In the genomic region with DNA sequence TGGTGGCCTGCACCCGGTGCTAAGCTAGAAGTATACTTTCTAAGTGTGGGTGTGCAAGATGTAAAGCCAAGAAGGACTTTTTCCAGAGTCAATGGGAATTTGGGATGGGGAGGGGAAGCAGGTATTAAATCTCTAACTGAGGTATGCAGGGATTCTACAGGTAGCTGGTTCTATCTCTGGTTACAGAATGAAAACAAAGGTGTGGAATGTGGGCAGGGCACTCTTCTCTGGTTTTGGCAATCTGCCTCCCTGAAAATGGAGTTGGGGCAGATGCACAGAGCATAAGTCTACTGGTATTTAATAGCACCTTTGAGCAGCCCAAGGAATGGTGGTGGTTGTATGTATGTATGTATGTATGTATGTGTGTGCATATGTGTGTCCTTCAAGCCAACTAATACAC, we compare ENCODE assay signal across 16 cellular contexts.
"Had no signal": no experiment of that assay in that cellular context is flagged by ENCODE, and none has a peak within 500 bp of the region (broad histone marks: within the 10 kb centered on the region; RNA-seq: fewer than 3 reads in every experiment).

No MANE protein-coding gene starts in this region.

- H3K27ac ChIP-seq: dorsolateral prefrontal cortex, esophagus squamous epithelium, ovary, WERI-Rb-1 had no signal

- H3K27me3 ChIP-seq: dorsolateral prefrontal cortex, esophagus squamous epithelium, ovary had no signal

- H3K36me3 ChIP-seq: esophagus squamous epithelium, ovary, WERI-Rb-1 had no signal

- ATAC-seq: activated CD8-positive, alpha-beta T cell treated with anti-CD3 and anti-CD28 coated beads, Interleukin-2, amount 10 ng/mL, durations not matched to agents 7 days and 5 days; left ventricle myocardium superior had no signal

- H3K27ac Mint-ChIP-seq: activated CD8-positive, alpha-beta T cell treated with anti-CD3 and anti-CD28 coated beads, Interleukin-2, amount 10 ng/mL, durations not matched to agents 7 days and 5 days; activated T-helper 1 cell treated with anti-CD3 and anti-CD28 coated beads, Interleukin-12 subunit alpha, Interleukin-12 subunit beta, Interleukin-2, Interleukin-4 antibody, amounts not matched to agents 30 ng/mL and 10 ng/mL and 1 ng/mL, durations not matched to agents 14 hours and 24 hours and 36 hours; stimulated activated naive CD8-positive, alpha-beta T cell treated with anti-CD3 and anti-CD28 coated beads, Interleukin-15, Interleukin-2, amounts not matched to agents 100 ng/mL and 50 ng/mL, for 24 hours had no signal

- DNase-seq: activated CD4-positive, alpha-beta T cell treated with anti-CD3 and anti-CD28 coated beads for 48 hours; activated CD8-positive, alpha-beta T cell treated with anti-CD3 and anti-CD28 coated beads, Interleukin-2, amount 10 ng/mL, durations not matched to agents 7 days and 5 days; activated naive CD4-positive, alpha-beta T cell; aorta; dorsolateral prefrontal cortex; esophagus squamous epithelium; foreskin fibroblast; islet precursor cell; left ventricle myocardium superior; ovary; stimulated activated CD4-positive, alpha-beta T cell treated with anti-CD3 and anti-CD28 coated beads, Interleukin-4, amount 100 ng/mL, for 1 hour; stimulated activated CD8-positive, alpha-beta memory T cell treated with anti-CD3 and anti-CD28 coated beads, Interleukin-4, amount 100 ng/mL, for 48 hours; WERI-Rb-1 had no signal

- H3K4me3 Mint-ChIP-seq: activated CD8-positive, alpha-beta T cell treated with anti-CD3 and anti-CD28 coated beads, Interleukin-2, amount 10 ng/mL, durations not matched to agents 7 days and 5 days; activated T-helper 1 cell treated with anti-CD3 and anti-CD28 coated beads, Interleukin-12 subunit alpha, Interleukin-12 subunit beta, Interleukin-2, Interleukin-4 antibody, amounts not matched to agents 30 ng/mL and 10 ng/mL and 1 ng/mL, durations not matched to agents 14 hours and 24 hours and 36 hours; neural crest cell; stimulated activated naive CD8-positive, alpha-beta T cell treated with anti-CD3 and anti-CD28 coated beads, Interleukin-15, Interleukin-2, amounts not matched to agents 100 ng/mL and 50 ng/mL, for 24 hours had no signal

- H3K27me3 Mint-ChIP-seq: stimulated activated naive CD8-positive, alpha-beta T cell treated with anti-CD3 and anti-CD28 coated beads, Interleukin-15, Interleukin-2, amounts not matched to agents 100 ng/mL and 50 ng/mL, for 24 hours had no signal

- H3K4me3 ChIP-seq: dorsolateral prefrontal cortex, esophagus squamous epithelium, ovary had no signal

- H3K9me3 Mint-ChIP-seq: activated T-helper 1 cell treated with anti-CD3 and anti-CD28 coated beads, Interleukin-12 subunit alpha, Interleukin-12 subunit beta, Interleukin-2, Interleukin-4 antibody, amounts not matched to agents 30 ng/mL and 10 ng/mL and 1 ng/mL, durations not matched to agents 14 hours and 24 hours and 36 hours; neural crest cell; stimulated activated naive CD8-positive, alpha-beta T cell treated with anti-CD3 and anti-CD28 coated beads, Interleukin-15, Interleukin-2, amounts not matched to agents 100 ng/mL and 50 ng/mL, for 24 hours had no signal
